1 cellular context compared by ENCODE assay signal in genomic region chr12:105423921-105424320, GRCh38.
TF ChIP-seq lines count a peak whose summit lies in the region.

No MANE protein-coding gene starts in this region.

TF ChIP-seq in K562, 482 proteins besides CTCF, POLR2A, EP300 and RAD21 (continues in another document):
- no peak for TF ChIP-seq ZBTB49 (CRISPR knock-in tag; IDR thresholded peaks at IDR 0.05; ENCODE audit: borderline replicate concordance)
- no peak for TF ChIP-seq NR2C2 (CRISPR knock-in tag; IDR thresholded peaks at IDR 0.05)
- TF ChIP-seq NR2C2 (tag; IDR thresholded peaks at IDR 0.05): peak; percentile 87
- no peak for TF ChIP-seq PURB (CRISPR knock-in tag; IDR thresholded peaks at IDR 0.05; ENCODE audit: low read depth)
- TF ChIP-seq BRD9 (IDR thresholded peaks at IDR 0.05; ENCODE audit: low read depth, partially characterized antibody): no peak
- TF ChIP-seq CBFB (CRISPR knock-in tag; IDR thresholded peaks at IDR 0.05): no peak
- TF ChIP-seq TRIM28 (IDR thresholded peaks at IDR 0.05): no peak
- TF ChIP-seq SMAD1 (IDR thresholded peaks at IDR 0.05; ENCODE audit: low read depth, low read length, partially characterized antibody): no peak
- peak; percentile 70; the same call in 1 of the 2 replicates for TF ChIP-seq ZBTB40 (IDR thresholded peaks at IDR 0.05)
- TF ChIP-seq ZBTB40 (CRISPR knock-in tag; IDR thresholded peaks at IDR 0.05): no peak
- TF ChIP-seq SRSF1 (IDR thresholded peaks at IDR 0.05; ENCODE audit: low read depth, low read length): no peak
- TF ChIP-seq ELK3 (CRISPR knock-in tag; IDR thresholded peaks at IDR 0.05): no peak
- no peak for TF ChIP-seq ZBTB1 (CRISPR knock-in tag; IDR thresholded peaks at IDR 0.05; ENCODE audit: borderline replicate concordance, low read depth)
- TF ChIP-seq CBFA2T2 (conservative IDR thresholded peaks at IDR 0.05): 0 out of 2 replicates have a peak, but pooled peaks have one; percentile 11
- TF ChIP-seq CC2D1A (IDR thresholded peaks at IDR 0.05): no peak
- peak; percentile 48; the same call in 1 of the 2 replicates for TF ChIP-seq USF1 (CRISPR knock-in tag; IDR thresholded peaks at IDR 0.05)
- TF ChIP-seq ZKSCAN8 (CRISPR knock-in tag; IDR thresholded peaks at IDR 0.05): no peak
- TF ChIP-seq ZNF707 (CRISPR knock-in tag; conservative IDR thresholded peaks at IDR 0.05): no peak
- TF ChIP-seq NR2C1 (IDR thresholded peaks at IDR 0.05): peak; percentile 88
- peak; percentile 90 for TF ChIP-seq NR2C1 (tag; IDR thresholded peaks at IDR 0.05)
- peak; percentile 66 for TF ChIP-seq NFYB (IDR thresholded peaks at IDR 0.05; ENCODE audit: extremely low read depth, insufficient read length)
- TF ChIP-seq SUPT5H (IDR thresholded peaks at IDR 0.05): no peak
- peak; percentile 42 for TF ChIP-seq FOS (IDR thresholded peaks at IDR 0.05; ENCODE audit: extremely low read depth, insufficient read length)
- TF ChIP-seq ZNF311 (CRISPR knock-in tag; IDR thresholded peaks at IDR 0.05): no peak
- no peak for TF ChIP-seq MECOM (CRISPR knock-in tag; IDR thresholded peaks at IDR 0.05)
- TF ChIP-seq FOXJ2 (tag; IDR thresholded peaks at IDR 0.05): no peak
- no peak for TF ChIP-seq STAT5B (CRISPR knock-in tag; IDR thresholded peaks at IDR 0.05)
- TF ChIP-seq DACH1 (IDR thresholded peaks at IDR 0.05; ENCODE audit: partially characterized antibody): no peak
- TF ChIP-seq PPARD (CRISPR knock-in tag; IDR thresholded peaks at IDR 0.05): no peak
- TF ChIP-seq WHSC1 (IDR thresholded peaks at IDR 0.05; ENCODE audit: low read length): no peak
- TF ChIP-seq ZBTB34 (CRISPR knock-in tag; IDR thresholded peaks at IDR 0.05): no peak
- TF ChIP-seq GATAD2B (IDR thresholded peaks at IDR 0.05; ENCODE audit: borderline replicate concordance): no peak
- 0 out of 2 replicates have a peak, but pooled peaks have one; percentile 31 for TF ChIP-seq CBX1 (IDR thresholded peaks at IDR 0.05; ENCODE audit: low read depth)
- no peak for TF ChIP-seq AFF4 (CRISPR knock-in tag; IDR thresholded peaks at IDR 0.05)
- peak; percentile 78 for TF ChIP-seq RAD51 (IDR thresholded peaks at IDR 0.05; ENCODE audit: borderline replicate concordance, low read depth)
- no peak for TF ChIP-seq CUX1 (CRISPR knock-in tag; IDR thresholded peaks at IDR 0.05)
- TF ChIP-seq ZNF408 (CRISPR knock-in tag; IDR thresholded peaks at IDR 0.05; ENCODE audit: low read depth): no peak
- TF ChIP-seq SNIP1 (IDR thresholded peaks at IDR 0.05; ENCODE audit: low read depth): no peak
